Comparison of ENCODE assay signal across 1 cellular context in the genomic region with DNA sequence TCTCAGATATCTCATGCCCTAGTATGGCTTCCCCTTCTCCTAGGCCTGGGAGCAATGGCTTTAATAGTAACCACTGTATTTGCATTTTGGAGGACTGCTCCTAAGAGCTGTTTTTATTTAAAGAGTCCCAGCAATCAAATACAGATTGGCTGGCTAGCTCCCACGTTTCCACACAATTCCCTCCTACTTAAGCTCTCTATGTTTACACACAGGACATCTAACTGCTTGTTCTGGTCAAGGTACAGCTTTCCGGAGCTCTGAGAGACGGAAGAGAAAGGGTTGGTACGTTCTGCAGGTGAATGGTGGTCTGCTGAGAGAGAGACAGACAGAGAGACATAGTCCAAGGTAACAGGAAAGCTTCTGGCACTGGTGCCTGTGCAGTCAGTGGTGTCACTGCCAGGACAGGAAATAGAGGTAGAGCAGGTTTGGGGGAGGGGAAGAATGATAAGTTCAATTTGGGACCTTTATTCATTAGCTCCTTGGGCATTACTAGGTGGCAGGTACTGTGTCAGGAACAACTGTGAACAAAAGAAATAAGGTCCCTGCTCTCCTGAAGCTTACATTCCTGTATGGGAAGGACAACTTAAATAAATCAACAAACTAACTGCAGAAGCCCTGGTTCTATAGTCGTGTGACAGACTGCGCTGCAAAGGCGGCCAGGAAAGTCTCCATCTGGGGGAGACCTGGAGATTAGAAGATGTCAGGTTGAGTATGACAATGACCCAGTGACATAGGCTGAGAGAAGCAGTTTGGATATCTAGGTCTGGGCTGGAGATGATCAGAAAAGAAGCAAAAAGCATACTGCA.
TF ChIP-seq lines count a peak whose summit lies in the region.

No MANE protein-coding gene starts in this region.

TF ChIP-seq in HepG2, 621 proteins besides CTCF, POLR2A, EP300 and RAD21 (continued from another document and continues in another):
- peak; percentile 81 for TF ChIP-seq MLX (CRISPR knock-in tag; IDR thresholded peaks at IDR 0.05)
- TF ChIP-seq SALL2 (CRISPR knock-in tag; IDR thresholded peaks at IDR 0.05): peak; percentile 79; the same call in 1 of the 2 replicates
- TF ChIP-seq ZSCAN20 (CRISPR knock-in tag; IDR thresholded peaks at IDR 0.05; ENCODE audit: borderline replicate concordance): no peak
- no peak for TF ChIP-seq ZNF615 (CRISPR knock-in tag; IDR thresholded peaks at IDR 0.05; ENCODE audit: borderline replicate concordance)
- TF ChIP-seq NBN (conservative IDR thresholded peaks at IDR 0.05): no peak
- TF ChIP-seq KDM4B (CRISPR knock-in tag; IDR thresholded peaks at IDR 0.05): peak; percentile 69; the same call in 1 of the 2 replicates
- no peak for TF ChIP-seq SNAPC4 (CRISPR knock-in tag; IDR thresholded peaks at IDR 0.05)
- no peak for TF ChIP-seq MZF1 (CRISPR knock-in tag; IDR thresholded peaks at IDR 0.05; ENCODE audit: borderline replicate concordance)
- TF ChIP-seq, protein P1, sequence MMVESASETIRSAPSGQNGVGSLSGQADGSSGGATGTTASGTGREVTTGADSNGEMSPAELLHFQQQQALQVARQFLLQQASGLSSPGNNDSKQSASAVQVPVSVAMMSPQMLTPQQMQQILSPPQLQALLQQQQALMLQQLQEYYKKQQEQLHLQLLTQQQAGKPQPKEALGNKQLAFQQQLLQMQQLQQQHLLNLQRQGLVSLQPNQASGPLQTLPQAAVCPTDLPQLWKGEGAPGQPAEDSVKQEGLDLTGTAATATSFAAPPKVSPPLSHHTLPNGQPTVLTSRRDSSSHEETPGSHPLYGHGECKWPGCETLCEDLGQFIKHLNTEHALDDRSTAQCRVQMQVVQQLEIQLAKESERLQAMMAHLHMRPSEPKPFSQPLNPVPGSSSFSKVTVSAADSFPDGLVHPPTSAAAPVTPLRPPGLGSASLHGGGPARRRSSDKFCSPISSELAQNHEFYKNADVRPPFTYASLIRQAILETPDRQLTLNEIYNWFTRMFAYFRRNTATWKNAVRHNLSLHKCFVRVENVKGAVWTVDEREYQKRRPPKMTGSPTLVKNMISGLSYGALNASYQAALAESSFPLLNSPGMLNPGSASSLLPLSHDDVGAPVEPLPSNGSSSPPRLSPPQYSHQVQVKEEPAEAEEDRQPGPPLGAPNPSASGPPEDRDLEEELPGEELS (CRISPR knock-in tag; IDR thresholded peaks at IDR 0.05): peak; percentile 91
- no peak for TF ChIP-seq ZNF33B (CRISPR knock-in tag; IDR thresholded peaks at IDR 0.05)
- TF ChIP-seq ELK4 (CRISPR knock-in tag; IDR thresholded peaks at IDR 0.05; ENCODE audit: borderline replicate concordance): no peak
- TF ChIP-seq, protein P2, sequence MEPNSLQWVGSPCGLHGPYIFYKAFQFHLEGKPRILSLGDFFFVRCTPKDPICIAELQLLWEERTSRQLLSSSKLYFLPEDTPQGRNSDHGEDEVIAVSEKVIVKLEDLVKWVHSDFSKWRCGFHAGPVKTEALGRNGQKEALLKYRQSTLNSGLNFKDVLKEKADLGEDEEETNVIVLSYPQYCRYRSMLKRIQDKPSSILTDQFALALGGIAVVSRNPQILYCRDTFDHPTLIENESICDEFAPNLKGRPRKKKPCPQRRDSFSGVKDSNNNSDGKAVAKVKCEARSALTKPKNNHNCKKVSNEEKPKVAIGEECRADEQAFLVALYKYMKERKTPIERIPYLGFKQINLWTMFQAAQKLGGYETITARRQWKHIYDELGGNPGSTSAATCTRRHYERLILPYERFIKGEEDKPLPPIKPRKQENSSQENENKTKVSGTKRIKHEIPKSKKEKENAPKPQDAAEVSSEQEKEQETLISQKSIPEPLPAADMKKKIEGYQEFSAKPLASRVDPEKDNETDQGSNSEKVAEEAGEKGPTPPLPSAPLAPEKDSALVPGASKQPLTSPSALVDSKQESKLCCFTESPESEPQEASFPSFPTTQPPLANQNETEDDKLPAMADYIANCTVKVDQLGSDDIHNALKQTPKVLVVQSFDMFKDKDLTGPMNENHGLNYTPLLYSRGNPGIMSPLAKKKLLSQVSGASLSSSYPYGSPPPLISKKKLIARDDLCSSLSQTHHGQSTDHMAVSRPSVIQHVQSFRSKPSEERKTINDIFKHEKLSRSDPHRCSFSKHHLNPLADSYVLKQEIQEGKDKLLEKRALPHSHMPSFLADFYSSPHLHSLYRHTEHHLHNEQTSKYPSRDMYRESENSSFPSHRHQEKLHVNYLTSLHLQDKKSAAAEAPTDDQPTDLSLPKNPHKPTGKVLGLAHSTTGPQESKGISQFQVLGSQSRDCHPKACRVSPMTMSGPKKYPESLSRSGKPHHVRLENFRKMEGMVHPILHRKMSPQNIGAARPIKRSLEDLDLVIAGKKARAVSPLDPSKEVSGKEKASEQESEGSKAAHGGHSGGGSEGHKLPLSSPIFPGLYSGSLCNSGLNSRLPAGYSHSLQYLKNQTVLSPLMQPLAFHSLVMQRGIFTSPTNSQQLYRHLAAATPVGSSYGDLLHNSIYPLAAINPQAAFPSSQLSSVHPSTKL (CRISPR knock-in tag; IDR thresholded peaks at IDR 0.05): peak; percentile 88
- no peak for TF ChIP-seq ZNF562 (CRISPR knock-in tag; IDR thresholded peaks at IDR 0.05; ENCODE audit: borderline replicate concordance)
- no peak for TF ChIP-seq HNRNPUL1 (IDR thresholded peaks at IDR 0.05; ENCODE audit: low read depth, low read length)
- no peak for TF ChIP-seq GPN1 (CRISPR knock-in tag; IDR thresholded peaks at IDR 0.05; ENCODE audit: borderline replicate concordance)
- no peak for TF ChIP-seq SRSF4 (IDR thresholded peaks at IDR 0.05; ENCODE audit: low read depth, low read length, poor library complexity, severe bottlenecking)
- peak; percentile 92 for TF ChIP-seq ETV5 (CRISPR knock-in tag; IDR thresholded peaks at IDR 0.05; ENCODE audit: borderline replicate concordance)
- TF ChIP-seq KDM2A (CRISPR knock-in tag; IDR thresholded peaks at IDR 0.05; ENCODE audit: borderline replicate concordance, low read depth): no peak; the same call in 1 of the 2 replicates
- TF ChIP-seq TBP (CRISPR knock-in tag; IDR thresholded peaks at IDR 0.05): no peak
- peak; percentile 88 for TF ChIP-seq HOMEZ (CRISPR knock-in tag; IDR thresholded peaks at IDR 0.05; ENCODE audit: low read depth)
- TF ChIP-seq, protein P3, sequence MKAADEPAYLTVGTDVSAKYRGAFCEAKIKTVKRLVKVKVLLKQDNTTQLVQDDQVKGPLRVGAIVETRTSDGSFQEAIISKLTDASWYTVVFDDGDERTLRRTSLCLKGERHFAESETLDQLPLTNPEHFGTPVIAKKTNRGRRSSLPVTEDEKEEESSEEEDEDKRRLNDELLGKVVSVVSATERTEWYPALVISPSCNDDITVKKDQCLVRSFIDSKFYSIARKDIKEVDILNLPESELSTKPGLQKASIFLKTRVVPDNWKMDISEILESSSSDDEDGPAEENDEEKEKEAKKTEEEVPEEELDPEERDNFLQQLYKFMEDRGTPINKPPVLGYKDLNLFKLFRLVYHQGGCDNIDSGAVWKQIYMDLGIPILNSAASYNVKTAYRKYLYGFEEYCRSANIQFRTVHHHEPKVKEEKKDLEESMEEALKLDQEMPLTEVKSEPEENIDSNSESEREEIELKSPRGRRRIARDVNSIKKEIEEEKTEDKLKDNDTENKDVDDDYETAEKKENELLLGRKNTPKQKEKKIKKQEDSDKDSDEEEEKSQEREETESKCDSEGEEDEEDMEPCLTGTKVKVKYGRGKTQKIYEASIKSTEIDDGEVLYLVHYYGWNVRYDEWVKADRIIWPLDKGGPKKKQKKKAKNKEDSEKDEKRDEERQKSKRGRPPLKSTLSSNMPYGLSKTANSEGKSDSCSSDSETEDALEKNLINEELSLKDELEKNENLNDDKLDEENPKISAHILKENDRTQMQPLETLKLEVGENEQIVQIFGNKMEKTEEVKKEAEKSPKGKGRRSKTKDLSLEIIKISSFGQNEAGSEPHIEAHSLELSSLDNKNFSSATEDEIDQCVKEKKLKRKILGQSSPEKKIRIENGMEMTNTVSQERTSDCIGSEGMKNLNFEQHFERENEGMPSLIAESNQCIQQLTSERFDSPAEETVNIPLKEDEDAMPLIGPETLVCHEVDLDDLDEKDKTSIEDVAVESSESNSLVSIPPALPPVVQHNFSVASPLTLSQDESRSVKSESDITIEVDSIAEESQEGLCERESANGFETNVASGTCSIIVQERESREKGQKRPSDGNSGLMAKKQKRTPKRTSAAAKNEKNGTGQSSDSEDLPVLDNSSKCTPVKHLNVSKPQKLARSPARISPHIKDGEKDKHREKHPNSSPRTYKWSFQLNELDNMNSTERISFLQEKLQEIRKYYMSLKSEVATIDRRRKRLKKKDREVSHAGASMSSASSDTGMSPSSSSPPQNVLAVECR (CRISPR knock-in tag; IDR thresholded peaks at IDR 0.05; ENCODE audit: borderline replicate concordance): peak; percentile 36; the same call in 1 of the 2 replicates
- 0 out of 2 replicates have a peak, but pooled peaks have one; percentile 43 for TF ChIP-seq SOX13 (IDR thresholded peaks at IDR 0.05)
- peak in 1 of 2 experiments; percentile 82; a peak in 2 of 4 replicates for TF ChIP-seq SOX13 (CRISPR knock-in tag; conservative IDR thresholded peaks at IDR 0.05 in 1 of 2, IDR thresholded peaks at IDR 0.05 in 1 of 2)
- no peak for TF ChIP-seq JDP2 (CRISPR knock-in tag; IDR thresholded peaks at IDR 0.05; ENCODE audit: borderline replicate concordance)
- TF ChIP-seq KLF9 (CRISPR knock-in tag; IDR thresholded peaks at IDR 0.05; ENCODE audit: low read depth): no peak; the same call in 1 of the 2 replicates
- no peak for TF ChIP-seq RARG (CRISPR knock-in tag; IDR thresholded peaks at IDR 0.05; ENCODE audit: low read depth)
- no peak for TF ChIP-seq ZNF180 (CRISPR knock-in tag; IDR thresholded peaks at IDR 0.05; ENCODE audit: borderline replicate concordance, low read depth)
- TF ChIP-seq ZNF660 (CRISPR knock-in tag; IDR thresholded peaks at IDR 0.05; ENCODE audit: borderline replicate concordance, low read depth): no peak
- TF ChIP-seq ZFP1 (CRISPR knock-in tag; IDR thresholded peaks at IDR 0.05): peak; percentile 78; the same call in 1 of the 2 replicates
- TF ChIP-seq PHF8 (CRISPR knock-in tag; IDR thresholded peaks at IDR 0.05): peak; percentile 61
- TF ChIP-seq, protein P4, sequence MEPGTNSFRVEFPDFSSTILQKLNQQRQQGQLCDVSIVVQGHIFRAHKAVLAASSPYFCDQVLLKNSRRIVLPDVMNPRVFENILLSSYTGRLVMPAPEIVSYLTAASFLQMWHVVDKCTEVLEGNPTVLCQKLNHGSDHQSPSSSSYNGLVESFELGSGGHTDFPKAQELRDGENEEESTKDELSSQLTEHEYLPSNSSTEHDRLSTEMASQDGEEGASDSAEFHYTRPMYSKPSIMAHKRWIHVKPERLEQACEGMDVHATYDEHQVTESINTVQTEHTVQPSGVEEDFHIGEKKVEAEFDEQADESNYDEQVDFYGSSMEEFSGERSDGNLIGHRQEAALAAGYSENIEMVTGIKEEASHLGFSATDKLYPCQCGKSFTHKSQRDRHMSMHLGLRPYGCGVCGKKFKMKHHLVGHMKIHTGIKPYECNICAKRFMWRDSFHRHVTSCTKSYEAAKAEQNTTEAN (CRISPR knock-in tag; conservative IDR thresholded peaks at IDR 0.05): peak; percentile 59; the same call in 1 of the 2 replicates
- no peak for TF ChIP-seq TEAD2 (CRISPR knock-in tag; IDR thresholded peaks at IDR 0.05)
